Comparison of ENCODE assay signal across 11 cellular contexts in the genomic region with DNA sequence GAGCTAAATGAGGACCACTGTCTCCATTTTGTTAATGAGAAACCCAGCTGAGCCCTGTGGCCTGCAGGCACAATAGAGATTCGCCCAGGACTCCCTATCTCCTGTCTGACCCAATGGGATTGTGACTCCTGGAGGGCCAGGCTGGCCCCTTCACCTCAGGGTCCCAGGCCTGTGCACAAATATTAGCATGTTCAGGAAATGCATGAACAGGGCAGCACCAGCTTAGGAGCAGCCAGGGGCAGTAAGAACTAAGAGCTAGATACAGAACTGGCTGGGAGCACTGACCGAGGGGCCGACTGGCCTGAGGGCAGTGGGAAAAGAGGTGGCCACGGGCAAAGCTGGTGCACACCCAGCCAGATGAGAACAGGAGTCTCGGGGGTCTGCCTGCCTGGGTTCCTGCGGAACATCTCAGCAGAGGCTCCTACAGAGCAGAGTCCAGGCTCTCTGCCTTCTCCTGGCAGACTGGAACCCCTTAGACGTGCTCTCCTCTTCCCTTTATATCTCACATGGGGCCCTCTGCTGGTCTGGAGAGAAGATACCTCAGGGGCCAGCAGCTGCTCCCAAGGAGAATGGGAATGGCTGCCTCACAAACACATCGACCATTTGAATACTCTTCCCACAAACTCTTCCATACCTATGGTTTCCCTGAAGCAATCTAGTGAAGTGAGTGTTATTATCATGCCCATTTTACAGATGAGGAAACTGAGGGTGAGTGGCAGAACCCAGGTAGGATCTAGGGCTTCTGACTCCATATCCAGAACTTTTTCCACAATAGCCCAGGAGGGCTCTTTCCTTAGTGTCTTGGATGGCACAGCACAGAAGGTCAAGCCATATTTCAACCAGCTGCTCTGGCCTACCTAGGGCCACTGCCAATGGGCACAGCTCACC.
DNase-seq lines count a peak whose midpoint lies in the region; ATAC-seq and TF ChIP-seq lines count a peak whose summit lies in the region.
"Had no signal": no experiment of that assay in that cellular context is flagged by ENCODE, and none has a peak within 500 bp of the region (broad histone marks: within the 10 kb centered on the region; RNA-seq: fewer than 3 reads in every experiment).

No MANE protein-coding gene starts in this region.

- H3K9me3 ChIP-seq in cardiac muscle cell (ENCODE audit: low read depth) (no peaks in the 10 kb centered on the region), upper lobe of right lung (no peaks in the 10 kb centered on the region)

- H3K4me3 ChIP-seq in cardiac muscle cell (no peak overlapping the region), upper lobe of right lung (no peak overlapping the region)

- H3K27ac ChIP-seq in cardiac muscle cell, result no peak overlapping the region
- no peak overlapping the region for H3K27ac ChIP-seq in upper lobe of right lung

- TF ChIP-seq CTCF in cardiac muscle cell (IDR thresholded peaks at IDR 0.05; ENCODE audit: low read depth, low read length) (peak; percentile 27), upper lobe of right lung (IDR thresholded peaks at IDR 0.05) (no peak)

- peaks cover 20% of the 10 kb centered on the region for H3K27me3 ChIP-seq in cardiac muscle cell
- peaks cover 12% of the 10 kb centered on the region for H3K27me3 ChIP-seq in upper lobe of right lung

- intact Hi-C loops in Right ventricle myocardium superior (cut with DNase I), result no loop called here
- intact Hi-C loops in upper lobe of right lung (cut with DNase I), result no loop called here

- DNase-seq in cardiac muscle cell (ENCODE audit: low read depth in 1 of 2, low spot score in 1 of 2), result peak in 1 of 2 donors; percentile 14
- no peak for DNase-seq in Right ventricle myocardium superior
- peak; percentile 11 for DNase-seq in M059J (ENCODE audit: low read depth)
- peak; percentile 24 for DNase-seq in cerebellar cortex (ENCODE audit: low spot score)
- peak; percentile 32 for DNase-seq in upper lobe of right lung
- no peak for DNase-seq in NCI-H2081 treated with DMSO at 0.1 percent for 48 hours (lab: John Stamatoyannopoulos, UW)
- no peak for DNase-seq in H4 (ENCODE audit: low spot score)
- DNase-seq: activated CD4-positive, alpha-beta T cell treated with anti-CD3 and anti-CD28 coated beads, Interleukin-2, amount 10 ng/mL, durations not matched to agents 7 days and 5 days; activated naive CD4-positive, alpha-beta T cell treated with Interleukin-2 at 50 U/mL for 16 hours; NCI-H1930 had no signal

- H3K4me1 ChIP-seq in cardiac muscle cell (ENCODE audit: low read depth) (no peaks in the 10 kb centered on the region), upper lobe of right lung (no peaks in the 10 kb centered on the region)

- H3K36me3 ChIP-seq in cardiac muscle cell (no peaks in the 10 kb centered on the region), upper lobe of right lung (no peaks in the 10 kb centered on the region)

- ATAC-seq in Right ventricle myocardium superior (ENCODE audit: poor library complexity), result no peak
- no peak for ATAC-seq in upper lobe of right lung
- ATAC-seq in GM18519 (IDR thresholded peaks at IDR 0.05; ENCODE audit: low FRiP score, unreplicated experiment), result no peak

Comparison
In these comparisons a context has a peak if more than half of its experiments do, and no peak if none do; other contexts are left out.
1. DNase-seq: peak in M059J (single experiment), cerebellar cortex (single experiment) and upper lobe of right lung (single experiment); none in Right ventricle myocardium superior (single experiment), NCI-H2081 treated with DMSO at 0.1 percent for 48 hours (single experiment) and H4 (single experiment).